In genomic region chr3:14921034-14921616, GRCh38 we compare ENCODE assay signal across 8 cellular contexts. TPM values are rescaled to one million over a fixed set of nuclear protein-coding genes. Genes with fewer than 3 reads are reported as not detected.
DNase-seq lines count a peak whose midpoint lies in the region; ATAC-seq and TF ChIP-seq lines count a peak whose summit lies in the region.

No MANE protein-coding gene starts in this region.

- intact Hi-C loops in left ventricle myocardium superior (cut with micrococcal nuclease) = loop anchor here (5.0 kb wide), 1 partner anchor 244 kb away; the partner anchor contains the start of gene C3orf20

- DNase-seq in ELR (ENCODE audit: low read depth) = peak; percentile 87
- DNase-seq in HEK293T (ENCODE audit: extremely low spot score) = peak; percentile 87
- DNase-seq in NCI-H146 (lab: John Stamatoyannopoulos, UW) = peak; percentile 66
- peak; percentile 57 to 78 (median 67) for DNase-seq in T-helper 17 cell
- DNase-seq in amniotic epithelial cell (ENCODE audit: low read depth) = peak; percentile 73
- DNase-seq in left ventricle myocardium superior = peak; percentile 94
- DNase-seq in retina = peak; percentile 89

- H3K27me3 Mint-ChIP-seq in T-helper 17 cell = peaks cover 17% of the 10 kb centered on the region

- ATAC-seq in T-helper 17 cell = peak; percentile 96
- ATAC-seq in left ventricle myocardium superior = peak; percentile 94
- ATAC-seq in HG03520 (IDR thresholded peaks at IDR 0.05; ENCODE audit: unreplicated experiment) = no peak

- H3K4me3 Mint-ChIP-seq in T-helper 17 cell = no peak overlapping the region

- CTCF ChIA-PET in HEK293T (lab: Yijun Ruan, JAX) = interaction anchor here (0.7 to 1.8 kb wide), 10 partner anchors 9 to 412 kb away, joined by 3 to 12 read pairs (median 5); partner anchors contain the start of gene CCDC174

- H3K9me3 ChIP-seq in T-helper 17 cell (ENCODE audit: control insufficient read depth, low read length, poor library complexity, severe bottlenecking) = no peaks in the 10 kb centered on the region

- peaks cover 9% of the 10 kb centered on the region for H3K4me1 Mint-ChIP-seq in T-helper 17 cell

- no peak overlapping the region for H3K27ac Mint-ChIP-seq in T-helper 17 cell

- H3K36me3 Mint-ChIP-seq in T-helper 17 cell (ENCODE audit: low read depth) = peaks cover 5% of the 10 kb centered on the region

- POLR2A ChIA-PET in HEK293T (lab: Yijun Ruan, JAX) = no interaction called here

TF ChIP-seq in HEK293T, 16 proteins besides CTCF, POLR2A, EP300 and RAD21:
- no peak for TF ChIP-seq LEF1 (IDR thresholded peaks at IDR 0.05; ENCODE audit: borderline replicate concordance)
- TF ChIP-seq SUZ12 (IDR thresholded peaks at IDR 0.05) = no peak
- TF ChIP-seq ELF4 (IDR thresholded peaks at IDR 0.05) = no peak
- no peak for TF ChIP-seq HDGF (IDR thresholded peaks at IDR 0.05; ENCODE audit: borderline replicate concordance)
- TF ChIP-seq, protein P1, sequence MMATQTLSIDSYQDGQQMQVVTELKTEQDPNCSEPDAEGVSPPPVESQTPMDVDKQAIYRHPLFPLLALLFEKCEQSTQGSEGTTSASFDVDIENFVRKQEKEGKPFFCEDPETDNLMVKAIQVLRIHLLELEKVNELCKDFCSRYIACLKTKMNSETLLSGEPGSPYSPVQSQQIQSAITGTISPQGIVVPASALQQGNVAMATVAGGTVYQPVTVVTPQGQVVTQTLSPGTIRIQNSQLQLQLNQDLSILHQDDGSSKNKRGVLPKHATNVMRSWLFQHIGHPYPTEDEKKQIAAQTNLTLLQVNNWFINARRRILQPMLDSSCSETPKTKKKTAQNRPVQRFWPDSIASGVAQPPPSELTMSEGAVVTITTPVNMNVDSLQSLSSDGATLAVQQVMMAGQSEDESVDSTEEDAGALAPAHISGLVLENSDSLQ (IDR thresholded peaks at IDR 0.05) = peak; percentile 33

RNA-seq across cellular contexts. Expression of gene NR2C2, which starts 26.3 kb away (rescaled TPM):
- total RNA-seq in T-helper 17 cell (10 to 100 TPM; 47.1 to 48.3 TPM), left ventricle myocardium superior (31.8 TPM)
